In genomic region chr1:49626474-49626873, GRCh38 we compare ENCODE assay signal across 26 cellular contexts.
"Had no signal": no experiment of that assay in that cellular context is flagged by ENCODE, and none has a peak within 500 bp of the region (broad histone marks: within the 10 kb centered on the region; RNA-seq: fewer than 3 reads in every experiment).

No MANE protein-coding gene starts in this region.

- ATAC-seq: effector memory CD8-positive, alpha-beta T cell; heart right ventricle; left ventricle myocardium superior; lower lobe of right lung; naive thymus-derived CD8-positive, alpha-beta T cell; right cardiac atrium; stimulated activated memory B cell treated with anti-CD40 and anti-IgM and Interleukin-4, amounts not matched to agents 10 μg/mL and 1 μg/mL and 100 μg/mL, for 72 hours; stimulated activated naive CD8-positive, alpha-beta T cell treated with anti-CD3 and anti-CD28 coated beads, Interleukin-15, Interleukin-2, amounts not matched to agents 100 U/mL and 50 U/mL, for 24 hours had no signal

- DNase-seq: cortex of kidney; effector memory CD8-positive, alpha-beta T cell; erythroblast; esophagus squamous epithelium; foreskin melanocyte; glutamatergic neuron; heart right ventricle; hippocampal formation; islet precursor cell; kidney glomerular epithelial cell; left ventricle myocardium superior; lower lobe of right lung; naive thymus-derived CD8-positive, alpha-beta T cell; nephron progenitor cell; nucleus accumbens; right cardiac atrium; spleen; stimulated activated CD4-positive, alpha-beta T cell treated with anti-CD3 and anti-CD28 coated beads, Interleukin-4, amount 100 ng/mL, for 4 hours; stimulated activated naive CD8-positive, alpha-beta T cell treated with anti-CD3 and anti-CD28 coated beads, Interleukin-15, Interleukin-2, amounts not matched to agents 100 U/mL and 50 U/mL, for 24 hours; substantia nigra; testis; tibial artery had no signal

- H3K27me3 ChIP-seq: esophagus squamous epithelium, heart right ventricle, spleen, testis, tibial artery had no signal

- H3K4me3 ChIP-seq: esophagus squamous epithelium, heart right ventricle, lower lobe of right lung, prostate gland, skin epidermis, spleen, testis, tibial artery had no signal

- H3K27ac ChIP-seq: esophagus squamous epithelium, heart right ventricle, lower lobe of right lung, prostate gland, skin epidermis, spleen, testis, tibial artery had no signal

- H3K36me3 ChIP-seq: esophagus squamous epithelium, heart right ventricle, lower lobe of right lung, prostate gland, spleen, tibial artery had no signal

- H3K9me3 ChIP-seq: esophagus squamous epithelium, heart right ventricle, lower lobe of right lung, prostate gland, testis, tibial artery had no signal

- H3K4me1 ChIP-seq: esophagus squamous epithelium, heart right ventricle, lower lobe of right lung, prostate gland, spleen, testis, tibial artery had no signal

- FAIRE-seq: endometrium had no signal
